22 cellular contexts compared by ENCODE assay signal in the genomic region with DNA sequence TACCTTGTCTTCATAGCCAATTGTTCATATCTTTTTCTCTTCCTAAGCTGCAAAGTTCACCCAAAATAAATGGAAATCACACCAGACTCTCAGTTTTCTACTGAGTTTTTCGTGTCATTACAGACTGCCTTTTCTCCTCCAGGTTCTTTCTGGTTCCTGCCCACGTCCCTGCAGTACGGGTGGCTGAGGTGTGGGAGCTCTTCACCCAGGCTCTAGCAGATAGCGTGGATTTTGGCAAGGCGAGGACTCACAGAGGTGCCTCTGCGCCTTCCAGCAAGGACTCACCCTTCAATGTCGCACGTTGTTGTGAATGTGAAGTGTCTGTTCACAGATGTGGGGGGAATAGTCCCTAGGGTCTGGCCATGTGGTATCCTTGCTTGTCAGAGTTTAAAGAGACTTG.
DNase-seq lines count a peak whose midpoint lies in the region; TF ChIP-seq lines count a peak whose summit lies in the region.
"Had no signal": no experiment of that assay in that cellular context is flagged by ENCODE, and none has a peak within 500 bp of the region (broad histone marks: within the 10 kb centered on the region; RNA-seq: fewer than 3 reads in every experiment).

No MANE protein-coding gene starts in this region.

- 71 to 82% (median 77%) methylated on average over 8 of the region's 8 CpGs for WGBS in ovary, 3 donors

- H3K27me3 Mint-ChIP-seq in glutamatergic neuron (ENCODE audit: unreplicated experiment) = no peaks in the 10 kb centered on the region

- H3K9me3 ChIP-seq in BLaER1 (peaks cover 13% of the 10 kb centered on the region), neutrophil (no peaks in the 10 kb centered on the region), ovary (peaks cover 0 to 4% of the 10 kb centered on the region in 2 donors)
- H3K9me3 ChIP-seq: A549, BE2C had no signal

- H3K9ac ChIP-seq in BLaER1 = no peak overlapping the region

- H3K4me3 Mint-ChIP-seq in glutamatergic neuron (ENCODE audit: unreplicated experiment) = no peak overlapping the region
- H3K4me3 Mint-ChIP-seq: CD14-positive monocyte; CD4-positive, alpha-beta memory T cell; CD8-positive, alpha-beta memory T cell had no signal

- DNase-seq in glutamatergic neuron (no peak), ACHN (no peak), ovary (no peak)
- DNase-seq: BE2C; C1 segment of cervical spinal cord; CD4-positive, alpha-beta memory T cell; CD4-positive, CD25-positive, alpha-beta regulatory T cell; CD8-positive, alpha-beta memory T cell; COR-L47; DMS 273 treated with DMSO at 0.1 percent for 48 hours; DMS153; DMS53; DMS79; DND-41; EL; GDM1 had no signal

- peak overlapping the region; percentile 26; the same call in 1 of the 2 replicates for H3K4me2 ChIP-seq in BLaER1
- H3K4me2 ChIP-seq: A549 had no signal

- peak overlapping the region; percentile 25 for H3K27ac Mint-ChIP-seq in glutamatergic neuron (ENCODE audit: unreplicated experiment)
- H3K27ac Mint-ChIP-seq: CD4-positive, alpha-beta memory T cell; CD4-positive, CD25-positive, alpha-beta regulatory T cell had no signal

- TF ChIP-seq CTCF in glutamatergic neuron (IDR thresholded peaks at IDR 0.05; ENCODE audit: partially characterized antibody, unreplicated experiment) (no peak), neutrophil (IDR thresholded peaks at IDR 0.05) (no peak), ovary (IDR thresholded peaks at IDR 0.05) (no peak)

- H3K4me1 ChIP-seq in BLaER1 (peaks cover 60% of the 10 kb centered on the region), neutrophil (ENCODE audit: control insufficient read depth in 1 of 2, insufficient read depth in 1 of 2, low read depth in 1 of 2, low read length in 1 of 2) (peaks cover 77 to 80% of the 10 kb centered on the region in 2 experiments), ovary (ENCODE audit: insufficient read depth) (no peaks in the 10 kb centered on the region)
- H3K4me1 ChIP-seq: A549, BE2C had no signal

- H3K36me3 Mint-ChIP-seq in glutamatergic neuron (ENCODE audit: unreplicated experiment) = peaks cover 14% of the 10 kb centered on the region
- H3K36me3 Mint-ChIP-seq: CD14-positive monocyte; CD4-positive, alpha-beta memory T cell; CD4-positive, CD25-positive, alpha-beta regulatory T cell; CD8-positive, alpha-beta memory T cell had no signal

- TF ChIP-seq POLR2A in ovary (IDR thresholded peaks at IDR 0.05) = no peak

- H4K20me1 ChIP-seq in BLaER1 = no peaks in the 10 kb centered on the region

- H3K27me3 ChIP-seq in BLaER1 = no peaks in the 10 kb centered on the region
- H3K27me3 ChIP-seq in neutrophil = no peaks in the 10 kb centered on the region
- H3K27me3 ChIP-seq in ovary = no peaks in the 10 kb centered on the region
- H3K27me3 ChIP-seq: BE2C had no signal

- no peak for TF ChIP-seq EP300 in ovary (IDR thresholded peaks at IDR 0.05)

- in situ Hi-C loops in ACHN (cut with HindIII; ENCODE audit: low pct_ligation_motif_present, low pct_unique_long_range_greater_than_20kb, low sequenced_read_pairs) = no loop called here

- H3K4me1 Mint-ChIP-seq in glutamatergic neuron (ENCODE audit: low read depth, unreplicated experiment) = peaks cover 45% of the 10 kb centered on the region
- H3K4me1 Mint-ChIP-seq: CD4-positive, alpha-beta memory T cell; CD4-positive, CD25-positive, alpha-beta regulatory T cell; CD8-positive, alpha-beta memory T cell had no signal

- no peaks in the 10 kb centered on the region for H3K36me3 ChIP-seq in BLaER1
- peaks cover 15% of the 10 kb centered on the region for H3K36me3 ChIP-seq in neutrophil
- no peaks in the 10 kb centered on the region for H3K36me3 ChIP-seq in ovary
- H3K36me3 ChIP-seq: BE2C had no signal

- peaks cover 9% of the 10 kb centered on the region for H3K9me3 Mint-ChIP-seq in glutamatergic neuron (ENCODE audit: unreplicated experiment)
- H3K9me3 Mint-ChIP-seq: CD8-positive, alpha-beta memory T cell had no signal

- H3K27ac ChIP-seq in BLaER1 = no peak overlapping the region
- peak overlapping the region; percentile 81 for H3K27ac ChIP-seq in neutrophil
- H3K27ac ChIP-seq in ovary = no peak overlapping the region
- H3K27ac ChIP-seq: 22Rv1, A549 had no signal

- H3K4me3 ChIP-seq in BLaER1 = no peak overlapping the region
- H3K4me3 ChIP-seq in neutrophil (ENCODE audit: low read depth in 1 of 2, low read length in 1 of 2) = no peak overlapping the region
- no peak overlapping the region for H3K4me3 ChIP-seq in ovary
- H3K4me3 ChIP-seq: A549, GM12878 had no signal

- intact Hi-C loops in ovary (cut with DNase I) = no loop called here
